In the genomic region with DNA sequence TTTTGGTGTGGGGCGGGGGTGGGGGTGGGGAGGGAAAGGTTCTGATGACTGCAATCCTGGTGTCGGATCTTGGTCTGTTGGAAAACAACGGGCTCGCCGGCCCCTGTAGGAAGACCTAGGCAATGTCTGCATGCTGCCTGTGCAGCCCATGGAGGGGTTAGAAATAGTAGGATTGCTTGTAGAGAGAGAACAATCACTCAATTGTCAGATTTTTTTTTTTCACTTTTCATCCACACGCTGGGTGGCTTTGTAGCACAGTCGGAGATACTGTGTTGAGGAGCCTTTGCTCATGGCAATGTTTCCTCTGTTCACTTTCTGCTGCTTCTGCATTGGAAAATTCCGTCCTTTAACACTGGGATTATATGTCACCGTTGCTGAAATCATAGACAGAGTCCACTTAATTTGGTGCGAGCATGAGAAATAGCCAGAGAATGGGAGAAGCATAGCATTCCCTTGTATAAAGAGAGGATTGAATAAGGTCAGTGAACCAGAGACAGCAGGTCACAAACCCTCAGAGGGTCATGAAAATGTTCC, we compare ENCODE assay signal across 1 cellular context.
TF ChIP-seq lines count a peak whose summit lies in the region.

No MANE protein-coding gene starts in this region.

TF ChIP-seq in WTC11, 78 proteins besides CTCF, POLR2A, EP300 and RAD21 (continued from another document):
- TF ChIP-seq, protein P1, sequence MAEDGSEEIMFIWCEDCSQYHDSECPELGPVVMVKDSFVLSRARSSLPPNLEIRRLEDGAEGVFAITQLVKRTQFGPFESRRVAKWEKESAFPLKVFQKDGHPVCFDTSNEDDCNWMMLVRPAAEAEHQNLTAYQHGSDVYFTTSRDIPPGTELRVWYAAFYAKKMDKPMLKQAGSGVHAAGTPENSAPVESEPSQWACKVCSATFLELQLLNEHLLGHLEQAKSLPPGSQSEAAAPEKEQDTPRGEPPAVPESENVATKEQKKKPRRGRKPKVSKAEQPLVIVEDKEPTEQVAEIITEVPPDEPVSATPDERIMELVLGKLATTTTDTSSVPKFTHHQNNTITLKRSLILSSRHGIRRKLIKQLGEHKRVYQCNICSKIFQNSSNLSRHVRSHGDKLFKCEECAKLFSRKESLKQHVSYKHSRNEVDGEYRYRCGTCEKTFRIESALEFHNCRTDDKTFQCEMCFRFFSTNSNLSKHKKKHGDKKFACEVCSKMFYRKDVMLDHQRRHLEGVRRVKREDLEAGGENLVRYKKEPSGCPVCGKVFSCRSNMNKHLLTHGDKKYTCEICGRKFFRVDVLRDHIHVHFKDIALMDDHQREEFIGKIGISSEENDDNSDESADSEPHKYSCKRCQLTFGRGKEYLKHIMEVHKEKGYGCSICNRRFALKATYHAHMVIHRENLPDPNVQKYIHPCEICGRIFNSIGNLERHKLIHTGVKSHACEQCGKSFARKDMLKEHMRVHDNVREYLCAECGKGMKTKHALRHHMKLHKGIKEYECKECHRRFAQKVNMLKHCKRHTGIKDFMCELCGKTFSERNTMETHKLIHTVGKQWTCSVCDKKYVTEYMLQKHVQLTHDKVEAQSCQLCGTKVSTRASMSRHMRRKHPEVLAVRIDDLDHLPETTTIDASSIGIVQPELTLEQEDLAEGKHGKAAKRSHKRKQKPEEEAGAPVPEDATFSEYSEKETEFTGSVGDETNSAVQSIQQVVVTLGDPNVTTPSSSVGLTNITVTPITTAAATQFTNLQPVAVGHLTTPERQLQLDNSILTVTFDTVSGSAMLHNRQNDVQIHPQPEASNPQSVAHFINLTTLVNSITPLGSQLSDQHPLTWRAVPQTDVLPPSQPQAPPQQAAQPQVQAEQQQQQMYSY (CRISPR knock-in tag; IDR thresholded peaks at IDR 0.05), result no peak
- TF ChIP-seq, protein P2, sequence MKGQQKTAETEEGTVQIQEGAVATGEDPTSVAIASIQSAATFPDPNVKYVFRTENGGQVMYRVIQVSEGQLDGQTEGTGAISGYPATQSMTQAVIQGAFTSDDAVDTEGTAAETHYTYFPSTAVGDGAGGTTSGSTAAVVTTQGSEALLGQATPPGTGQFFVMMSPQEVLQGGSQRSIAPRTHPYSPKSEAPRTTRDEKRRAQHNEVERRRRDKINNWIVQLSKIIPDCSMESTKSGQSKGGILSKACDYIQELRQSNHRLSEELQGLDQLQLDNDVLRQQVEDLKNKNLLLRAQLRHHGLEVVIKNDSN (CRISPR knock-in tag; IDR thresholded peaks at IDR 0.05), result no peak
- TF ChIP-seq CBFB (CRISPR knock-in tag; IDR thresholded peaks at IDR 0.05; ENCODE audit: low read depth) (no peak), ZNF416 (CRISPR knock-in tag; IDR thresholded peaks at IDR 0.05) (no peak), NFYB (CRISPR knock-in tag; conservative IDR thresholded peaks at IDR 0.05; ENCODE audit: low read depth) (no peak)
- TF ChIP-seq, protein P3, sequence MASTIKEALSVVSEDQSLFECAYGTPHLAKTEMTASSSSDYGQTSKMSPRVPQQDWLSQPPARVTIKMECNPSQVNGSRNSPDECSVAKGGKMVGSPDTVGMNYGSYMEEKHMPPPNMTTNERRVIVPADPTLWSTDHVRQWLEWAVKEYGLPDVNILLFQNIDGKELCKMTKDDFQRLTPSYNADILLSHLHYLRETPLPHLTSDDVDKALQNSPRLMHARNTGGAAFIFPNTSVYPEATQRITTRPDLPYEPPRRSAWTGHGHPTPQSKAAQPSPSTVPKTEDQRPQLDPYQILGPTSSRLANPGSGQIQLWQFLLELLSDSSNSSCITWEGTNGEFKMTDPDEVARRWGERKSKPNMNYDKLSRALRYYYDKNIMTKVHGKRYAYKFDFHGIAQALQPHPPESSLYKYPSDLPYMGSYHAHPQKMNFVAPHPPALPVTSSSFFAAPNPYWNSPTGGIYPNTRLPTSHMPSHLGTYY (CRISPR knock-in tag; IDR thresholded peaks at IDR 0.05), result no peak
- TF ChIP-seq, protein P4, sequence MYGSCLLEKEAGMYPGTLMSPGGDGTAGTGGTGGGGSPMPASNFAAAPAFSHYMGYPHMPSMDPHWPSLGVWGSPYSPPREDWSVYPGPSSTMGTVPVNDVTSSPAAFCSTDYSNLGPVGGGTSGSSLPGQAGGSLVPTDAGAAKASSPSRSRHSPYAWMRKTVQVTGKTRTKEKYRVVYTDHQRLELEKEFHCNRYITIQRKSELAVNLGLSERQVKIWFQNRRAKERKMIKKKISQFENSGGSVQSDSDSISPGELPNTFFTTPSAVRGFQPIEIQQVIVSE (CRISPR knock-in tag; IDR thresholded peaks at IDR 0.05; ENCODE audit: borderline replicate concordance), result no peak
